ENCODE assay signal across 18 cellular contexts in the genomic region with DNA sequence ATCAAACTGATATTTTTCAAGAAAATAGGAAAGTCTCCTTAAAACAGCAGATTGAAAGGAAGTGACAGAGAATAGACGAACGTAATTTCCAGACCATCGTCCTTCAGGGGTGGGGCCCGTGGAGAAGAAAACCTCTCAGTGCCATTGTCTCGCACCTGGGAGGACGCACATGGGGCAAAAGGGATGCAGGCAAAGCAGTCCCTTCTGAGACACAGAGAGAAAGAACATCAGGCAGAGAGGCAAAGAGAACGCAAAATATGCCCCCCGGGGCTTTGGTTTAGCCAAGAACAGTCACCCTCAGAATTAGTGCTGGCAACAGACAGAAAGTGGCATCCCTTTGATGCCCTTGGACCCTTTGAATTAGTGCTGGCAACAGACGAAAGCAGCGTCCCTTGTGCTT. TPM values are rescaled to one million over a fixed set of nuclear protein-coding genes. Genes with fewer than 3 reads are reported as not detected.
A peak's percentile ranks its signal among the peaks of the same experiment; 100 is the strongest.
DNase-seq lines count a peak whose midpoint lies in the region; ATAC-seq and TF ChIP-seq lines count a peak whose summit lies in the region.
"Had no signal": no experiment of that assay in that cellular context is flagged by ENCODE, and none has a peak within 500 bp of the region (broad histone marks: within the 10 kb centered on the region; RNA-seq: fewer than 3 reads in every experiment).

No MANE protein-coding gene starts in this region.

- H3K9ac ChIP-seq in SK-N-SH: no peak overlapping the region
- H3K9ac ChIP-seq: GM23248 had no signal

- H3K4me3 Mint-ChIP-seq in stimulated activated memory B cell treated with anti-CD40 and anti-IgM and Interleukin-4, amounts not matched to agents 10 μg/mL and 1 μg/mL and 100 μg/mL, for 72 hours: peak overlapping the region; percentile 25
- H3K4me3 Mint-ChIP-seq: CD4-positive, CD25-positive, alpha-beta regulatory T cell; H9 had no signal

- ATAC-seq in SK-N-SH treated with all-trans-retinoic acid at 6 μM for 48 hours (no peak), gastroesophageal sphincter (no peak), GM18502 (IDR thresholded peaks at IDR 0.05; ENCODE audit: poor library complexity, unreplicated experiment) (no peak)
- ATAC-seq in stimulated activated memory B cell treated with anti-CD40 and anti-IgM and Interleukin-4, amounts not matched to agents 10 μg/mL and 1 μg/mL and 100 μg/mL, for 72 hours: no peak

- WGBS in SK-N-SH (ENCODE audit: low lambda C conversion rate): 56% methylated on average over 10 of the region's 10 CpGs
- WGBS in gastroesophageal sphincter (ENCODE audit: low coverage in 1 of 2), 2 donors: 28 to 50% methylated on average over 7 to 10 of the region's 10 CpGs

- H4K20me1 ChIP-seq in SK-N-SH (ENCODE audit: insufficient read depth): no peaks in the 10 kb centered on the region

- H3K4me1 Mint-ChIP-seq in stimulated activated memory B cell treated with anti-CD40 and anti-IgM and Interleukin-4, amounts not matched to agents 10 μg/mL and 1 μg/mL and 100 μg/mL, for 72 hours: no peaks in the 10 kb centered on the region

- no peak for TF ChIP-seq POLR2A in gastroesophageal sphincter (IDR thresholded peaks at IDR 0.05)

- H2AFZ ChIP-seq in SK-N-SH (ENCODE audit: low read depth): no peak overlapping the region
- H2AFZ ChIP-seq: GM23248 had no signal

- H3K27me3 ChIP-seq in SK-N-SH (ENCODE audit: insufficient read depth) (peaks cover 46% of the 10 kb centered on the region), gastroesophageal sphincter (peaks cover 82% of the 10 kb centered on the region)

- H3K4me3 ChIP-seq in SK-N-SH (ENCODE audit: low read depth in 2 of 2, low read length in 1 of 2) (no peak overlapping the region), gastroesophageal sphincter (no peak overlapping the region)
- H3K4me3 ChIP-seq: GM23248 had no signal

- H3K9me3 ChIP-seq in SK-N-SH (no peaks in the 10 kb centered on the region), gastroesophageal sphincter (no peaks in the 10 kb centered on the region)

- POLR2A ChIA-PET in SK-N-SH (lab: Yijun Ruan, JAX): no interaction called here

- no peaks in the 10 kb centered on the region for H3F3A ChIP-seq in SK-N-SH (replicated peaks; ENCODE audit: insufficient read depth)

- H3K9me3 Mint-ChIP-seq in stimulated activated memory B cell treated with anti-CD40 and anti-IgM and Interleukin-4, amounts not matched to agents 10 μg/mL and 1 μg/mL and 100 μg/mL, for 72 hours: no peaks in the 10 kb centered on the region
- H3K9me3 Mint-ChIP-seq: CD4-positive, CD25-positive, alpha-beta regulatory T cell; H9 had no signal

- H3K4me2 ChIP-seq in SK-N-SH: no peak overlapping the region

- CTCF ChIA-PET in SK-N-SH (lab: Yijun Ruan, JAX): interaction anchor here (1.5 kb wide), 1 partner anchor 19 kb away, joined by 4 read pairs; no protein-coding TSS in a partner anchor

- no peaks in the 10 kb centered on the region for H3K36me3 ChIP-seq in SK-N-SH (replicated peaks in 1 of 2; ENCODE audit: control insufficient read depth in 1 of 2, insufficient read depth in 2 of 2, low read length in 1 of 2)
- H3K36me3 ChIP-seq in gastroesophageal sphincter: no peaks in the 10 kb centered on the region

- no peak overlapping the region for H3K27ac Mint-ChIP-seq in stimulated activated memory B cell treated with anti-CD40 and anti-IgM and Interleukin-4, amounts not matched to agents 10 μg/mL and 1 μg/mL and 100 μg/mL, for 72 hours
- H3K27ac Mint-ChIP-seq: CD4-positive, CD25-positive, alpha-beta regulatory T cell; H9 had no signal

- no peak for TF ChIP-seq EP300 in SK-N-SH (IDR thresholded peaks at IDR 0.05; ENCODE audit: borderline replicate concordance in 1 of 2, low read depth in 1 of 2, low read length in 1 of 2)
- no peak for TF ChIP-seq EP300 in gastroesophageal sphincter (IDR thresholded peaks at IDR 0.05)

- TF ChIP-seq RAD21 in SK-N-SH (IDR thresholded peaks at IDR 0.05; ENCODE audit: low read length): no peak

- TF ChIP-seq CTCF in SK-N-SH (IDR thresholded peaks at IDR 0.05) (no peak), gastroesophageal sphincter (IDR thresholded peaks at IDR 0.05) (no peak)

- peaks cover 87% of the 10 kb centered on the region for H3K27me3 Mint-ChIP-seq in stimulated activated memory B cell treated with anti-CD40 and anti-IgM and Interleukin-4, amounts not matched to agents 10 μg/mL and 1 μg/mL and 100 μg/mL, for 72 hours

- H3K79me2 ChIP-seq in SK-N-SH (ENCODE audit: insufficient read depth): no peaks in the 10 kb centered on the region

- DNase-seq in SK-N-SH (peak; percentile 25), RPMI7951 (ENCODE audit: low read depth) (peak; percentile 23), mesenteric fat pad (ENCODE audit: low spot score) (peak; percentile 79)
- DNase-seq in activated CD8-positive, alpha-beta memory T cell treated with anti-CD3 and anti-CD28 coated beads for 24 hours: no peak
- DNase-seq: Calu3; CD4-positive, CD25-positive, alpha-beta regulatory T cell; DMS 273 treated with DMSO at 0.1 percent for 48 hours; GM23248; H9 had no signal

- H3K9me2 ChIP-seq in SK-N-SH: no peaks in the 10 kb centered on the region

- H3K36me3 Mint-ChIP-seq in stimulated activated memory B cell treated with anti-CD40 and anti-IgM and Interleukin-4, amounts not matched to agents 10 μg/mL and 1 μg/mL and 100 μg/mL, for 72 hours: no peaks in the 10 kb centered on the region
- H3K36me3 Mint-ChIP-seq: CD4-positive, CD25-positive, alpha-beta regulatory T cell had no signal

- H3K27ac ChIP-seq in SK-N-SH (ENCODE audit: low read depth in 2 of 2, low read length in 1 of 2) (no peak overlapping the region), gastroesophageal sphincter (no peak overlapping the region)
- H3K27ac ChIP-seq: 22Rv1, GM23248, HL-60 had no signal

- peaks cover 0 to 13% of the 10 kb centered on the region in 2 experiments; a peak in 1 of 4 replicates for H3K4me1 ChIP-seq in SK-N-SH (ENCODE audit: control insufficient read depth in 1 of 2, insufficient read depth in 2 of 2, low read depth in 1 of 2, low read length in 1 of 2)
- peaks cover 0 to 36% (median 8%) of the 10 kb centered on the region in 3 donors for H3K4me1 ChIP-seq in gastroesophageal sphincter

TF ChIP-seq in SK-N-SH, 30 proteins besides CTCF, POLR2A, EP300 and RAD21 (continues in another document):
- TF ChIP-seq, protein P1, sequence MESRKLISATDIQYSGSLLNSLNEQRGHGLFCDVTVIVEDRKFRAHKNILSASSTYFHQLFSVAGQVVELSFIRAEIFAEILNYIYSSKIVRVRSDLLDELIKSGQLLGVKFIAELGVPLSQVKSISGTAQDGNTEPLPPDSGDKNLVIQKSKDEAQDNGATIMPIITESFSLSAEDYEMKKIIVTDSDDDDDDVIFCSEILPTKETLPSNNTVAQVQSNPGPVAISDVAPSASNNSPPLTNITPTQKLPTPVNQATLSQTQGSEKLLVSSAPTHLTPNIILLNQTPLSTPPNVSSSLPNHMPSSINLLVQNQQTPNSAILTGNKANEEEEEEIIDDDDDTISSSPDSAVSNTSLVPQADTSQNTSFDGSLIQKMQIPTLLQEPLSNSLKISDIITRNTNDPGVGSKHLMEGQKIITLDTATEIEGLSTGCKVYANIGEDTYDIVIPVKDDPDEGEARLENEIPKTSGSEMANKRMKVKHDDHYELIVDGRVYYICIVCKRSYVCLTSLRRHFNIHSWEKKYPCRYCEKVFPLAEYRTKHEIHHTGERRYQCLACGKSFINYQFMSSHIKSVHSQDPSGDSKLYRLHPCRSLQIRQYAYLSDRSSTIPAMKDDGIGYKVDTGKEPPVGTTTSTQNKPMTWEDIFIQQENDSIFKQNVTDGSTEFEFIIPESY (IDR thresholded peaks at IDR 0.05; ENCODE audit: borderline replicate concordance, low read depth): no peak
- TF ChIP-seq RFX5 (IDR thresholded peaks at IDR 0.05; ENCODE audit: low read length): no peak
- no peak for TF ChIP-seq TEAD4 (IDR thresholded peaks at IDR 0.05; ENCODE audit: borderline replicate concordance, insufficient read depth)
- TF ChIP-seq FOXM1 (IDR thresholded peaks at IDR 0.05; ENCODE audit: low read depth): no peak
- TF ChIP-seq GABPA (IDR thresholded peaks at IDR 0.05; ENCODE audit: low read depth): no peak

TF ChIP-seq in SK-N-SH treated with all-trans-retinoic acid at 6 μM for 48 hours, 23 proteins besides CTCF, POLR2A, EP300 and RAD21:
- TF ChIP-seq BACH2 (CRISPR knock-in tag; IDR thresholded peaks at IDR 0.05; ENCODE audit: borderline replicate concordance): no peak
- no peak for TF ChIP-seq OSR1 (CRISPR knock-in tag; IDR thresholded peaks at IDR 0.05)
- TF ChIP-seq, protein P2, sequence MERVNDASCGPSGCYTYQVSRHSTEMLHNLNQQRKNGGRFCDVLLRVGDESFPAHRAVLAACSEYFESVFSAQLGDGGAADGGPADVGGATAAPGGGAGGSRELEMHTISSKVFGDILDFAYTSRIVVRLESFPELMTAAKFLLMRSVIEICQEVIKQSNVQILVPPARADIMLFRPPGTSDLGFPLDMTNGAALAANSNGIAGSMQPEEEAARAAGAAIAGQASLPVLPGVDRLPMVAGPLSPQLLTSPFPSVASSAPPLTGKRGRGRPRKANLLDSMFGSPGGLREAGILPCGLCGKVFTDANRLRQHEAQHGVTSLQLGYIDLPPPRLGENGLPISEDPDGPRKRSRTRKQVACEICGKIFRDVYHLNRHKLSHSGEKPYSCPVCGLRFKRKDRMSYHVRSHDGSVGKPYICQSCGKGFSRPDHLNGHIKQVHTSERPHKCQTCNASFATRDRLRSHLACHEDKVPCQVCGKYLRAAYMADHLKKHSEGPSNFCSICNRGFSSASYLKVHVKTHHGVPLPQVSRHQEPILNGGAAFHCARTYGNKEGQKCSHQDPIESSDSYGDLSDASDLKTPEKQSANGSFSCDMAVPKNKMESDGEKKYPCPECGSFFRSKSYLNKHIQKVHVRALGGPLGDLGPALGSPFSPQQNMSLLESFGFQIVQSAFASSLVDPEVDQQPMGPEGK (CRISPR knock-in tag; IDR thresholded peaks at IDR 0.05; ENCODE audit: borderline replicate concordance): no peak
- no peak for TF ChIP-seq ESRRG (CRISPR knock-in tag; IDR thresholded peaks at IDR 0.05)

RNA-seq across cellular contexts. Expression of a gene that starts 37.0 kb away (rescaled TPM):
- polyA plus RNA-seq in SK-N-SH (2012; rRNA removed): 0.31 and 0.36 TPM in 2 replicates
- polyA plus RNA-seq in SK-N-SH (2012; cell fraction: cytosol; rRNA removed): 0.09 and 0.20 TPM in 2 replicates
- 2.6 and 3.3 TPM in 2 replicates for polyA plus RNA-seq in SK-N-SH (2012; cell fraction: nucleus; rRNA removed)
- not detected in 2 replicates for total RNA-seq in RPMI7951 (2014; rRNA removed; shearing (Covaris generic))
- total RNA-seq in mesenteric fat pad (2.0 TPM), gastroesophageal sphincter (1 to 10 TPM; 2.0 to 7.7 (median 4.8) TPM)
- total RNA-seq: Daoy, GM23248, H9 had no signal
- polyA plus RNA-seq: GM23248 had no signal

RNA-seq across cellular contexts. Expression of a gene that starts 53.9 kb away (rescaled TPM):
- 0.06 and 0.07 TPM in 2 replicates for polyA plus RNA-seq in SK-N-SH (2012; rRNA removed)
- polyA plus RNA-seq in SK-N-SH (2012; cell fraction: cytosol; rRNA removed): 0.05 TPM in 2 replicates
- 0.04 TPM in 1 of 2 replicates, not detected in the other for polyA plus RNA-seq in SK-N-SH (2012; cell fraction: nucleus; rRNA removed)
- total RNA-seq in RPMI7951 (2014; rRNA removed; shearing (Covaris generic)): not detected in 2 replicates
- not detected for total RNA-seq in mesenteric fat pad
- total RNA-seq in gastroesophageal sphincter: 1 to 10 TPM in 1 of 4 donors, under 1 TPM in 2, not detected in 1; 0.19 to 3.0 (median 0.47) TPM
- total RNA-seq: A673; CD4-positive, CD25-positive, alpha-beta regulatory T cell; Daoy; GM23248 had no signal
- polyA plus RNA-seq: BJ; CD4-positive, CD25-positive, alpha-beta regulatory T cell; GM23248 had no signal
